ENCODE assay signal across 13 cellular contexts in the genomic region with DNA sequence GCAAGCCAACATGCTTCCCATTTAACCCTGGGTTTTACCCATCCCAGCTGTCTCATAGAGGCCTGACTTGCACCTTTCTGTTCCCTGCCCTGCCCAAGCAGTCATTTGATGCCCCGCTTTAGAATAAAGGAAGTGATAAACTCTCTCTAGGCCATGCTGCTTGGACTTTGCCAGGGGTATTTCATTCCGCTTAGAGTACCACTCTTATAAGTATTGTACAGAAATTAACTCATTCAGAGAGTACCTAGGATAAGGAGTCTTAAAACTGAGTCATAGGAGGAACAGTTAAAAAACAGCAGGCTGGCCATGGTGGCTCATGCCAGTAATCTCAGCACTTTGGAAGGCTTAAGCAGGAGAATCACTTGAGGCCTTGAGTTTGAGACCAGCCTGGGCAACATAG. TPM values are rescaled to one million over a fixed set of nuclear protein-coding genes. Genes with fewer than 3 reads are reported as not detected.
DNase-seq lines count a peak whose midpoint lies in the region; ATAC-seq and TF ChIP-seq lines count a peak whose summit lies in the region.
"Had no signal": no experiment of that assay in that cellular context is flagged by ENCODE, and none has a peak within 500 bp of the region (broad histone marks: within the 10 kb centered on the region; RNA-seq: fewer than 3 reads in every experiment).

No MANE protein-coding gene starts in this region.

- H3K27ac Mint-ChIP-seq in activated CD4-positive, alpha-beta T cell treated with anti-CD3 and anti-CD28 coated beads, Interleukin-2, amount 10 ng/mL, durations not matched to agents 24 days and 14 days, result peak overlapping the region; percentile 92
- H3K27ac Mint-ChIP-seq in activated CD4-positive, alpha-beta memory T cell treated with anti-CD3 and anti-CD28 coated beads for 36 hours, result peak overlapping the region; percentile 80
- H3K27ac Mint-ChIP-seq in nephron progenitor cell, result peak overlapping the region; percentile 36

- H3K27ac ChIP-seq in GM23248, result no peak overlapping the region
- H3K27ac ChIP-seq: esophagus muscularis mucosa, ovary had no signal

- no peaks in the 10 kb centered on the region for H3K27me3 ChIP-seq in GM23248 (replicated peaks; ENCODE audit: insufficient read depth)
- H3K27me3 ChIP-seq: esophagus muscularis mucosa, ovary had no signal

- in situ Hi-C loops in GM23248 (cut with MboI), result no loop called here

- no peaks in the 10 kb centered on the region for H3K9me3 Mint-ChIP-seq in activated CD4-positive, alpha-beta T cell treated with anti-CD3 and anti-CD28 coated beads, Interleukin-2, amount 10 ng/mL, durations not matched to agents 24 days and 14 days
- no peaks in the 10 kb centered on the region for H3K9me3 Mint-ChIP-seq in activated CD4-positive, alpha-beta memory T cell treated with anti-CD3 and anti-CD28 coated beads for 36 hours
- peaks cover 3% of the 10 kb centered on the region for H3K9me3 Mint-ChIP-seq in nephron progenitor cell

- peaks cover 4% of the 10 kb centered on the region for H3K4me1 ChIP-seq in GM23248 (ENCODE audit: insufficient read depth)

- H3K4me3 ChIP-seq in GM23248, result no peak overlapping the region
- H3K4me3 ChIP-seq: esophagus muscularis mucosa, ovary had no signal

- no peaks in the 10 kb centered on the region for H4K20me1 ChIP-seq in GM23248 (ENCODE audit: insufficient read depth)

- TF ChIP-seq CTCF in nephron progenitor cell (IDR thresholded peaks at IDR 0.05), result no peak

- H3K4me2 ChIP-seq in GM23248 (ENCODE audit: unreplicated experiment), result no peak overlapping the region

- WGBS in GM23248 (ENCODE audit: low coverage in 1 of 2, low lambda C conversion rate in 2 of 2, missing lambda C conversion rate in 2 of 2), 2 experiments, result 96 to 100% methylated on average over 2 of the region's 2 CpGs

- no peaks in the 10 kb centered on the region for H3K79me2 ChIP-seq in GM23248 (ENCODE audit: insufficient read depth)

- no peaks in the 10 kb centered on the region for H3K9me2 ChIP-seq in GM23248 (ENCODE audit: insufficient read depth)

- H3K27me3 Mint-ChIP-seq in activated CD4-positive, alpha-beta T cell treated with anti-CD3 and anti-CD28 coated beads, Interleukin-2, amount 10 ng/mL, durations not matched to agents 24 days and 14 days, result no peaks in the 10 kb centered on the region
- no peaks in the 10 kb centered on the region for H3K27me3 Mint-ChIP-seq in activated CD4-positive, alpha-beta memory T cell treated with anti-CD3 and anti-CD28 coated beads for 36 hours
- H3K27me3 Mint-ChIP-seq in nephron progenitor cell (ENCODE audit: low read depth, poor library complexity), result peaks cover 7% of the 10 kb centered on the region

- ATAC-seq in HG02610 (IDR thresholded peaks at IDR 0.05; ENCODE audit: unreplicated experiment) (peak; percentile 26), GM21381 (IDR thresholded peaks at IDR 0.05; ENCODE audit: unreplicated experiment) (no peak)

- H3K36me3 ChIP-seq in GM23248 (ENCODE audit: low read depth), result no peaks in the 10 kb centered on the region
- H3K36me3 ChIP-seq: esophagus muscularis mucosa, ovary had no signal

- H3K9me3 ChIP-seq in GM23248 (ENCODE audit: low read depth), result no peaks in the 10 kb centered on the region
- H3K9me3 ChIP-seq: esophagus muscularis mucosa, ovary had no signal

- POLR2A ChIA-PET in activated CD4-positive, alpha-beta memory T cell treated with anti-CD3 and anti-CD28 coated beads for 36 hours (lab: Charles Lee), result interaction anchor here (0.7 to 2.2 kb wide), 14 partner anchors 11 to 397 kb away, joined by 3 to 14 read pairs (median 4); a partner anchor contains a TSS

- H3K4me3 Mint-ChIP-seq in activated CD4-positive, alpha-beta T cell treated with anti-CD3 and anti-CD28 coated beads, Interleukin-2, amount 10 ng/mL, durations not matched to agents 24 days and 14 days, result peak overlapping the region; percentile 67
- peak overlapping the region; percentile 16 for H3K4me3 Mint-ChIP-seq in activated CD4-positive, alpha-beta memory T cell treated with anti-CD3 and anti-CD28 coated beads for 36 hours
- H3K4me3 Mint-ChIP-seq in nephron progenitor cell, result no peak overlapping the region

- peaks cover 5% of the 10 kb centered on the region for H3F3A ChIP-seq in GM23248 (ENCODE audit: insufficient read depth)

- intact Hi-C loops in activated CD4-positive, alpha-beta T cell treated with anti-CD3 and anti-CD28 coated beads, Interleukin-2, amount 10 ng/mL, durations not matched to agents 24 days and 14 days (cut with micrococcal nuclease), result loop anchor here (1.0 kb wide), 8 partner anchors 14 to 112 kb away; no protein-coding TSS in a partner anchor
- intact Hi-C loops in activated CD4-positive, alpha-beta memory T cell treated with anti-CD3 and anti-CD28 coated beads for 36 hours (cut with micrococcal nuclease), result loop anchor here (1.0 kb wide), 8 partner anchors 14 to 112 kb away; no protein-coding TSS in a partner anchor

- CTCF ChIA-PET in activated CD4-positive, alpha-beta memory T cell treated with anti-CD3 and anti-CD28 coated beads for 36 hours (lab: Charles Lee), result interaction anchor here (0.8 to 2.2 kb wide), 6 partner anchors 11 to 84 kb away, joined by 3 to 20 read pairs (median 7); a partner anchor contains a TSS

- peaks cover 1% of the 10 kb centered on the region for H3K36me3 Mint-ChIP-seq in activated CD4-positive, alpha-beta T cell treated with anti-CD3 and anti-CD28 coated beads, Interleukin-2, amount 10 ng/mL, durations not matched to agents 24 days and 14 days (ENCODE audit: low read depth)
- no peaks in the 10 kb centered on the region for H3K36me3 Mint-ChIP-seq in activated CD4-positive, alpha-beta memory T cell treated with anti-CD3 and anti-CD28 coated beads for 36 hours
- no peaks in the 10 kb centered on the region for H3K36me3 Mint-ChIP-seq in nephron progenitor cell (ENCODE audit: low read depth)

- no peak overlapping the region for H3K9ac ChIP-seq in GM23248

- H2AFZ ChIP-seq in GM23248, result no peak overlapping the region

- DNase-seq in activated CD4-positive, alpha-beta T cell treated with anti-CD3 and anti-CD28 coated beads, Interleukin-2, amount 10 ng/mL, durations not matched to agents 24 days and 14 days, result no peak
- no peak for DNase-seq in activated CD4-positive, alpha-beta T cell treated with anti-CD3 and anti-CD28 coated beads, Interleukin-2, amount 50 U/mL, for 4 hours
- DNase-seq in activated CD4-positive, alpha-beta memory T cell treated with anti-CD3 and anti-CD28 coated beads for 36 hours, result peak; percentile 60
- DNase-seq in nephron progenitor cell, result no peak
- DNase-seq in SW480 (ENCODE audit: low spot score), result no peak
- no peak for DNase-seq in GM23248
- DNase-seq: ACHN, mammary epithelial cell, NCI-H226, ovary had no signal

- H3K4me1 Mint-ChIP-seq in activated CD4-positive, alpha-beta T cell treated with anti-CD3 and anti-CD28 coated beads, Interleukin-2, amount 10 ng/mL, durations not matched to agents 24 days and 14 days, result peaks cover 53% of the 10 kb centered on the region
- peaks cover 51% of the 10 kb centered on the region for H3K4me1 Mint-ChIP-seq in activated CD4-positive, alpha-beta memory T cell treated with anti-CD3 and anti-CD28 coated beads for 36 hours (ENCODE audit: low read depth)
- H3K4me1 Mint-ChIP-seq in nephron progenitor cell, result peaks cover 8% of the 10 kb centered on the region

RNA-seq across cellular contexts. Expression of a gene that starts 21.0 kb away (rescaled TPM):
- 94.5 and 106 TPM in 2 replicates for total RNA-seq in activated CD4-positive, alpha-beta T cell treated with anti-CD3 and anti-CD28 coated beads, Interleukin-2, amount 10 ng/mL, durations not matched to agents 24 days and 14 days
- total RNA-seq in activated CD4-positive, alpha-beta memory T cell treated with anti-CD3 and anti-CD28 coated beads for 36 hours, result 10 to 100 TPM; 26.5 to 28.0 TPM
- 5.9 and 9.0 TPM in 2 replicates for total RNA-seq in GM23248 (2014; rRNA removed; shearing (Covaris generic))
- polyA plus RNA-seq in GM23248 (2016; fragmentation: Nextera tagmentation; extraction: Ambion mirVana), result 3.7 and 5.1 TPM in 2 replicates

Comparison
In these comparisons a context has a peak if more than half of its experiments do, and no peak if none do; other contexts are left out.
1. H3K27ac Mint-ChIP-seq: peak in every context shown above with its lines; median percentile 92 in activated CD4-positive, alpha-beta T cell treated with anti-CD3 and anti-CD28 coated beads, Interleukin-2, amount 10 ng/mL, durations not matched to agents 24 days and 14 days; 80 in activated CD4-positive, alpha-beta memory T cell treated with anti-CD3 and anti-CD28 coated beads for 36 hours; 36 in nephron progenitor cell.